ENCODE assay signal across 18 cellular contexts in genomic region chr20:32796383-32797159, GRCh38. TPM values are rescaled to one million over a fixed set of nuclear protein-coding genes. Genes with fewer than 3 reads are reported as not detected.
DNase-seq lines count a peak whose midpoint lies in the region; ATAC-seq, FAIRE-seq and TF ChIP-seq lines count a peak whose summit lies in the region.
"Had no signal": no experiment of that assay in that cellular context is flagged by ENCODE, and none has a peak within 500 bp of the region (broad histone marks: within the 10 kb centered on the region; RNA-seq: fewer than 3 reads in every experiment).

No MANE protein-coding gene starts in this region.

- CTCF ChIA-PET in GM12878 (lab: Yijun Ruan, JAX) (interaction anchor here (0.8 to 1.6 kb wide), 4 partner anchors 18 to 123 kb away, joined by 3 to 6 read pairs (median 4); partner anchors contain the start of gene C20orf203), OCI-LY7 (lab: Charles Lee; ENCODE audit: unreplicated experiment) (no interaction called here)
- CTCF ChIA-PET in naive thymus-derived CD4-positive, alpha-beta T cell (lab: Charles Lee) = no interaction called here
- CTCF ChIA-PET in CD8-positive, alpha-beta memory T cell (lab: Charles Lee) = interaction anchor here (0.7 to 4.3 kb wide), 3 partner anchors 18 to 280 kb away, joined by 3 to 14 read pairs (median 7); no protein-coding TSS in a partner anchor

- peaks cover 0 to 2% (median 0%) of the 10 kb centered on the region in 7 donors for H3K9me3 Mint-ChIP-seq in CD4-positive, CD25-positive, alpha-beta regulatory T cell
- peaks cover 3% of the 10 kb centered on the region; the same call in 2 of the 3 replicates for H3K9me3 Mint-ChIP-seq in GM23338
- no peaks in the 10 kb centered on the region for H3K9me3 Mint-ChIP-seq in naive thymus-derived CD4-positive, alpha-beta T cell
- H3K9me3 Mint-ChIP-seq in CD8-positive, alpha-beta memory T cell = no peaks in the 10 kb centered on the region
- H3K9me3 Mint-ChIP-seq: effector memory CD8-positive, alpha-beta T cell had no signal

- peaks cover 28% of the 10 kb centered on the region for H3K4me1 ChIP-seq in CD4-positive, CD25-positive, alpha-beta regulatory T cell (ENCODE audit: control insufficient read depth, insufficient read depth, low read length, poor library complexity, severe bottlenecking)
- H3K4me1 ChIP-seq in GM23338 (ENCODE audit: insufficient read depth) = peaks cover 88% of the 10 kb centered on the region
- H3K4me1 ChIP-seq in GM12878 (ENCODE audit: control insufficient read depth, insufficient read depth, low read length) = peaks cover 26% of the 10 kb centered on the region
- H3K4me1 ChIP-seq in naive thymus-derived CD4-positive, alpha-beta T cell (ENCODE audit: control insufficient read depth in 2 of 2, insufficient read depth in 2 of 2, low read length in 2 of 2) = peaks cover 3 to 50% of the 10 kb centered on the region in 2 donors
- H3K4me1 ChIP-seq in CD8-positive, alpha-beta memory T cell (ENCODE audit: insufficient read depth, low read length) = peaks cover 57% of the 10 kb centered on the region
- H3K4me1 ChIP-seq in OCI-LY7 (ENCODE audit: insufficient read depth, low read length, poor library complexity, severe bottlenecking) = no peaks in the 10 kb centered on the region
- H3K4me1 ChIP-seq: ascending aorta had no signal

- no peak overlapping the region for H3K9ac ChIP-seq in GM12878 (ENCODE audit: control insufficient read depth, insufficient read depth, low read length)

- BruUV-seq in GM12878 (replicated peaks; lab: Mats Ljungman, UMichigan) = no TSS peak
- BruUV-seq in OCI-LY7 (replicated peaks; lab: Mats Ljungman, UMichigan) = no TSS peak

- SMC1A ChIA-PET in GM12878 (lab: Charles Lee; ENCODE audit: uncharacterized antibody, unreplicated experiment) = interaction anchor here (0.8 to 1.4 kb wide), 2 partner anchors 89 to 104 kb away, joined by 3 to 4 read pairs; no protein-coding TSS in a partner anchor

- no peak for TF ChIP-seq RAD21 in GM12878 (IDR thresholded peaks at IDR 0.05; ENCODE audit: insufficient read depth, low read depth, low read length)

- H2AFZ ChIP-seq in GM23338 = no peak overlapping the region
- H2AFZ ChIP-seq in GM12878 (ENCODE audit: control insufficient read depth, low read depth, low read length) = peak overlapping the region; percentile 3; the same call in 1 of the 2 replicates
- no peak overlapping the region for H2AFZ ChIP-seq in OCI-LY7 (ENCODE audit: low read length)

- H3K9me3 ChIP-seq in CD4-positive, CD25-positive, alpha-beta regulatory T cell (ENCODE audit: control insufficient read depth in 2 of 2, low read length in 2 of 2) = no peaks in the 10 kb centered on the region
- no peaks in the 10 kb centered on the region for H3K9me3 ChIP-seq in GM12878 (replicated peaks; ENCODE audit: control insufficient read depth, insufficient read depth, low read length)
- H3K9me3 ChIP-seq in naive thymus-derived CD4-positive, alpha-beta T cell (ENCODE audit: control insufficient read depth in 2 of 3, low read length in 3 of 3) = no peaks in the 10 kb centered on the region
- no peaks in the 10 kb centered on the region for H3K9me3 ChIP-seq in CD8-positive, alpha-beta memory T cell (ENCODE audit: low read length)
- no peaks in the 10 kb centered on the region for H3K9me3 ChIP-seq in OCI-LY7 (ENCODE audit: low read length)
- H3K9me3 ChIP-seq: ascending aorta had no signal

- H3K36me3 ChIP-seq in CD4-positive, CD25-positive, alpha-beta regulatory T cell (ENCODE audit: control insufficient read depth, insufficient read depth, low read length) = no peaks in the 10 kb centered on the region
- peaks cover 100% of the 10 kb centered on the region for H3K36me3 ChIP-seq in GM23338 (ENCODE audit: insufficient read depth)
- no peaks in the 10 kb centered on the region for H3K36me3 ChIP-seq in GM12878 (ENCODE audit: control insufficient read depth in 2 of 2, insufficient read depth in 2 of 2, low read length in 1 of 2)
- H3K36me3 ChIP-seq in naive thymus-derived CD4-positive, alpha-beta T cell (ENCODE audit: control insufficient read depth in 2 of 3, insufficient read depth in 3 of 3, low read length in 3 of 3) = no peaks in the 10 kb centered on the region
- H3K36me3 ChIP-seq in CD8-positive, alpha-beta memory T cell (ENCODE audit: insufficient read depth, low read length) = no peaks in the 10 kb centered on the region
- H3K36me3 ChIP-seq in OCI-LY7 (ENCODE audit: insufficient read depth, low read length) = peaks cover 19% of the 10 kb centered on the region
- H3K36me3 ChIP-seq: ascending aorta had no signal

- H3F3A ChIP-seq in GM23338 (replicated peaks; ENCODE audit: low read depth) = peaks cover 100% of the 10 kb centered on the region

- peaks cover 7 to 45% (median 21%) of the 10 kb centered on the region in 4 donors for H3K4me1 Mint-ChIP-seq in CD4-positive, CD25-positive, alpha-beta regulatory T cell
- H3K4me1 Mint-ChIP-seq in GM23338 = peaks cover 43% of the 10 kb centered on the region
- H3K4me1 Mint-ChIP-seq in naive thymus-derived CD4-positive, alpha-beta T cell = peaks cover 14 to 58% (median 56%) of the 10 kb centered on the region in 7 donors
- peaks cover 15 to 53% (median 26%) of the 10 kb centered on the region in 3 donors for H3K4me1 Mint-ChIP-seq in CD8-positive, alpha-beta memory T cell

- 40% methylated on average over 6 of the region's 6 CpGs for whole genome bisulfite sequencing in GM12878 (ENCODE audit: insufficient coverage, insufficient replicate concordance, low lambda C conversion rate, missing lambda C conversion rate)

- RAD21 ChIA-PET in GM12878 (lab: Charles Lee; ENCODE audit: unreplicated experiment) = no interaction called here

- H3K79me2 ChIP-seq in GM23338 (replicated peaks; ENCODE audit: insufficient read depth) = peaks cover 97% of the 10 kb centered on the region
- H3K79me2 ChIP-seq in GM12878 (ENCODE audit: control insufficient read depth, insufficient read depth, low read length) = no peaks in the 10 kb centered on the region
- no peaks in the 10 kb centered on the region for H3K79me2 ChIP-seq in OCI-LY7 (ENCODE audit: insufficient read depth, low read depth, low read length)

- H4K20me1 ChIP-seq in GM23338 (replicated peaks; ENCODE audit: insufficient read depth) (peaks cover 100% of the 10 kb centered on the region), GM12878 (ENCODE audit: control insufficient read depth, insufficient read depth) (no peaks in the 10 kb centered on the region), OCI-LY7 (ENCODE audit: insufficient read depth, low read length) (no peaks in the 10 kb centered on the region)

- H3K4me2 ChIP-seq in GM23338 (no peak overlapping the region), GM12878 (ENCODE audit: control insufficient read depth, insufficient read depth) (no peak overlapping the region), OCI-LY7 (ENCODE audit: low read length) (no peak overlapping the region)

- intact Hi-C loops in GM12878 (cut with micrococcal nuclease; ENCODE audit: unreplicated experiment) (no loop called here), OCI-LY7 (cut with micrococcal nuclease; ENCODE audit: unreplicated experiment) (no loop called here)
- intact Hi-C loops in naive thymus-derived CD4-positive, alpha-beta T cell (cut with micrococcal nuclease) = no loop called here

- TF ChIP-seq CTCF in GM23338 (conservative IDR thresholded peaks at IDR 0.05; ENCODE audit: low read depth in 2 of 2) (no peak), GM12878 (IDR thresholded peaks at IDR 0.05 in 2 of 3, conservative IDR thresholded peaks at IDR 0.05 in 1 of 3; ENCODE audit: control insufficient read depth in 2 of 3, extremely low read depth in 1 of 3, insufficient read depth in 1 of 3, low read depth in 3 of 3, low read length in 3 of 3) (no peak), OCI-LY7 (conservative IDR thresholded peaks at IDR 0.05; ENCODE audit: low read length) (no peak)

- in situ Hi-C loops in GM12878 (cut with MboI) = no loop called here

- TF ChIP-seq POLR2A in GM12878 (IDR thresholded peaks at IDR 0.05; ENCODE audit: low read depth, low read length) = no peak

- H3K4me3 ChIP-seq in CD4-positive, CD25-positive, alpha-beta regulatory T cell (ENCODE audit: low read depth, low read length) = no peak overlapping the region
- H3K4me3 ChIP-seq in GM23338 (no peak overlapping the region), GM12878 (no peak overlapping the region), OCI-LY7 (ENCODE audit: low read depth, low read length, poor library complexity, severe bottlenecking) (no peak overlapping the region)
- H3K4me3 ChIP-seq in naive thymus-derived CD4-positive, alpha-beta T cell (ENCODE audit: low read length) = no peak overlapping the region
- H3K4me3 ChIP-seq in CD8-positive, alpha-beta memory T cell (ENCODE audit: low read length) = no peak overlapping the region
- H3K4me3 ChIP-seq: ascending aorta had no signal

- H3K27ac Mint-ChIP-seq in CD4-positive, CD25-positive, alpha-beta regulatory T cell = peak overlapping the region in 2 of 3 donors; percentile 90 to 92
- H3K27ac Mint-ChIP-seq in GM23338 = peak overlapping the region; percentile 81; the same call in 1 of the 2 replicates
- H3K27ac Mint-ChIP-seq in naive thymus-derived CD4-positive, alpha-beta T cell = peak overlapping the region in 8 of 9 donors; percentile 59 to 94 (median 82)
- peak overlapping the region in 1 of 8 donors; percentile 29 for H3K27ac Mint-ChIP-seq in CD8-positive, alpha-beta memory T cell

- no peak overlapping the region for H3K27ac ChIP-seq in CD4-positive, CD25-positive, alpha-beta regulatory T cell (ENCODE audit: insufficient read depth, low read length, poor library complexity, severe bottlenecking)
- peak overlapping the region; percentile 92 for H3K27ac ChIP-seq in GM23338 (ENCODE audit: low read depth)
- no peak overlapping the region for H3K27ac ChIP-seq in GM12878 (ENCODE audit: control insufficient read depth, insufficient read depth)
- no peak overlapping the region for H3K27ac ChIP-seq in naive thymus-derived CD4-positive, alpha-beta T cell (ENCODE audit: low read depth, low read length)
- no peak overlapping the region for H3K27ac ChIP-seq in CD8-positive, alpha-beta memory T cell (ENCODE audit: low read depth, low read length)
- H3K27ac ChIP-seq in OCI-LY7 (ENCODE audit: low read depth, low read length, poor library complexity, severe bottlenecking) = no peak overlapping the region
- H3K27ac ChIP-seq: ascending aorta had no signal

- H3K27me3 Mint-ChIP-seq in CD4-positive, CD25-positive, alpha-beta regulatory T cell = no peaks in the 10 kb centered on the region
- peaks cover 74% of the 10 kb centered on the region for H3K27me3 Mint-ChIP-seq in GM23338 (ENCODE audit: insufficient read depth, low read depth, poor library complexity)
- H3K27me3 Mint-ChIP-seq in naive thymus-derived CD4-positive, alpha-beta T cell = no peaks in the 10 kb centered on the region
- H3K27me3 Mint-ChIP-seq in CD8-positive, alpha-beta memory T cell = no peaks in the 10 kb centered on the region
- H3K27me3 Mint-ChIP-seq: effector memory CD8-positive, alpha-beta T cell had no signal

- FAIRE-seq in GM12878 (lab: Jason Lieb, UNC) = no peak
- FAIRE-seq: small intestine had no signal

- H3K36me3 Mint-ChIP-seq in CD4-positive, CD25-positive, alpha-beta regulatory T cell = no peaks in the 10 kb centered on the region
- H3K36me3 Mint-ChIP-seq in GM23338 (ENCODE audit: low read depth) = peaks cover 99% of the 10 kb centered on the region
- peaks cover 0 to 4% (median 0%) of the 10 kb centered on the region in 5 donors for H3K36me3 Mint-ChIP-seq in naive thymus-derived CD4-positive, alpha-beta T cell
- no peaks in the 10 kb centered on the region for H3K36me3 Mint-ChIP-seq in CD8-positive, alpha-beta memory T cell

- no peaks in the 10 kb centered on the region for H3K27me3 ChIP-seq in CD4-positive, CD25-positive, alpha-beta regulatory T cell (ENCODE audit: control insufficient read depth, insufficient read depth, low read length)
- H3K27me3 ChIP-seq in GM23338 (ENCODE audit: insufficient read depth) (no peaks in the 10 kb centered on the region), GM12878 (replicated peaks in 1 of 2; ENCODE audit: control insufficient read depth in 2 of 2, insufficient read depth in 2 of 2, low read length in 1 of 2) (no peaks in the 10 kb centered on the region)
- H3K27me3 ChIP-seq in naive thymus-derived CD4-positive, alpha-beta T cell (ENCODE audit: control insufficient read depth in 2 of 2, insufficient read depth in 2 of 2, low read length in 2 of 2) = no peaks in the 10 kb centered on the region
- H3K27me3 ChIP-seq in CD8-positive, alpha-beta memory T cell (ENCODE audit: insufficient read depth, low read length, poor library complexity, severe bottlenecking) = no peaks in the 10 kb centered on the region
- H3K27me3 ChIP-seq: ascending aorta had no signal

- POLR2A ChIA-PET in GM12878 (lab: Charles Lee) = interaction anchor here (0.5 to 0.8 kb wide), 2 partner anchors 260 to 397 kb away, joined by 3 to 4 read pairs; no protein-coding TSS in a partner anchor
- POLR2A ChIA-PET in naive thymus-derived CD4-positive, alpha-beta T cell (lab: Charles Lee) = interaction anchor here (0.5 to 2.3 kb wide), 4 partner anchors 17 to 566 kb away, joined by 3 to 10 read pairs (median 3); partner anchors contain the start of gene MAPRE1
- POLR2A ChIA-PET in CD8-positive, alpha-beta memory T cell (lab: Charles Lee) = no interaction called here
- POLR2A ChIA-PET in OCI-LY7 (lab: Charles Lee) = no interaction called here

- no peaks in the 10 kb centered on the region; the same call in 1 of the 2 replicates for H3K9me2 ChIP-seq in GM23338 (ENCODE audit: insufficient read depth)
- H3K9me2 ChIP-seq in OCI-LY7 (ENCODE audit: insufficient read depth, low read length) = no peaks in the 10 kb centered on the region

- peak; percentile 22 to 50; a peak in 2 of 4 replicates for TF ChIP-seq EP300 in GM12878 (IDR thresholded peaks at IDR 0.05; ENCODE audit: borderline replicate concordance in 1 of 2, control insufficient read depth in 1 of 2, low read depth in 2 of 2, low read length in 2 of 2)

- DNase-seq in CD4-positive, CD25-positive, alpha-beta regulatory T cell = no peak
- no peak for DNase-seq in GM23338 (ENCODE audit: low spot score)
- no peak for DNase-seq in GM12878 (ENCODE audit: low read depth, low spot score)
- DNase-seq in naive thymus-derived CD4-positive, alpha-beta T cell = no peak
- no peak for DNase-seq in NCI-H345 (lab: John Stamatoyannopoulos, UW)
- DNase-seq in CD8-positive, alpha-beta memory T cell = no peak
- DNase-seq in OCI-LY7 (ENCODE audit: low spot score) = no peak
- DNase-seq: activated CD4-positive, alpha-beta T cell treated with anti-CD3 and anti-CD28 coated beads for 48 hours; activated gamma-delta T cell treated with Interleukin-2 at 50 U/mL for 16 hours; AML-193; effector memory CD8-positive, alpha-beta T cell; EL; left cardiac atrium; NCI-H1105 treated with DMSO at 0.1 percent for 48 hours; small intestine; stimulated activated CD4-positive, alpha-beta T cell treated with anti-CD3 and anti-CD28 coated beads, Interleukin-4, amount 100 ng/mL, for 1 hour had no signal

- H3K4me3 Mint-ChIP-seq in CD4-positive, CD25-positive, alpha-beta regulatory T cell = no peak overlapping the region
- no peak overlapping the region for H3K4me3 Mint-ChIP-seq in GM23338
- peak overlapping the region in 4 of 10 donors; percentile 16 to 49 (median 36) for H3K4me3 Mint-ChIP-seq in naive thymus-derived CD4-positive, alpha-beta T cell
- no peak overlapping the region for H3K4me3 Mint-ChIP-seq in CD8-positive, alpha-beta memory T cell
- H3K4me3 Mint-ChIP-seq: effector memory CD8-positive, alpha-beta T cell had no signal

- ATAC-seq in CD4-positive, CD25-positive, alpha-beta regulatory T cell (ENCODE audit: low read depth in 2 of 2) = no peak
- no peak for ATAC-seq in GM23338
- ATAC-seq in GM12878 = no peak
- no peak for ATAC-seq in naive thymus-derived CD4-positive, alpha-beta T cell
- ATAC-seq: effector memory CD8-positive, alpha-beta T cell; HCT116; left cardiac atrium had no signal

RNA-seq across cellular contexts. Expression of gene MAPRE1, which starts 23.2 kb away (rescaled TPM):
- total RNA-seq in CD4-positive, CD25-positive, alpha-beta regulatory T cell = 114 TPM
- 10 to 100 TPM; 81.3 to 99.4 (median 92.6) TPM for polyA plus RNA-seq in CD4-positive, CD25-positive, alpha-beta regulatory T cell
- total RNA-seq in GM23338 (2014; rRNA removed; shearing (Covaris generic)) = 152 and 177 TPM in 2 replicates
- polyA plus RNA-seq in GM23338 (2016; fragmentation: Nextera tagmentation; extraction: Ambion mirVana) (61.2 and 69.3 TPM in 2 replicates), GM12878 (2011; rRNA removed) (117 and 137 TPM in 2 replicates), GM12878 (2014; fragmentation: Illumina TruSeq; extraction: Trizol) (151 and 168 TPM in 2 replicates), GM12878 (2014; fragmentation: Nextera tagmentation; extraction: Ambion mirVana) (100 to 1,000 TPM; 128 to 142 TPM), GM12878 (2014; rRNA removed) (108 and 117 TPM in 2 replicates), GM12878 (2016; fragmentation: Nextera tagmentation; extraction: Ambion mirVana) (100 to 1,000 TPM; 108 to 109 TPM)
- total RNA-seq in GM12878 (2013; cell fraction: nucleolus; rRNA removed) = 37.7 and 38.1 TPM in 2 replicates
- total RNA-seq in GM12878 (2014; rRNA removed) (85.2 and 108 TPM in 2 replicates), GM12878 (2014; rRNA removed; fragmentation: Illumina TruSeq; extraction: Trizol) (83.2 and 89.2 TPM in 2 replicates), GM12878 (2021) (133 TPM in 2 replicates), OCI-LY7 (2022) (172 and 179 TPM in 2 replicates)
- polyA plus RNA-seq in GM12878 (2011; ENCODE audit: low read depth) = 84.6 TPM
- 58.1 and 75.1 TPM in 2 replicates for polyA plus RNA-seq in GM12878 (2011; cell fraction: cytosol; rRNA removed)
- polyA plus RNA-seq in GM12878 (2011; cell fraction: nucleus; rRNA removed) = 29.6 and 50.0 TPM in 2 replicates
- polyA plus RNA-seq in GM12878 (2012) = 84.5 and 93.7 TPM in 2 replicates
- polyA minus RNA-seq in GM12878 (2011; rRNA and poly(A)+ RNA removed) = 52.4 and 66.1 TPM in 2 replicates
- 30.9 and 33.0 TPM in 2 replicates for polyA minus RNA-seq in GM12878 (2011; cell fraction: cytosol; rRNA and poly(A)+ RNA removed)
- 10.6 and 19.1 TPM in 2 replicates for polyA minus RNA-seq in GM12878 (2011; cell fraction: nucleus; rRNA and poly(A)+ RNA removed)
- 100 to 1,000 TPM in 3 of 5 experiments, 10 to 100 TPM in 2; 83.0 to 118 (median 107) TPM for total RNA-seq in naive thymus-derived CD4-positive, alpha-beta T cell
- polyA plus RNA-seq in naive thymus-derived CD4-positive, alpha-beta T cell = 100 to 1,000 TPM in 1 of 2 donors, 10 to 100 TPM in 1; 91.3 to 105 TPM
- 100 to 1,000 TPM; 154 to 159 TPM for total RNA-seq in CD8-positive, alpha-beta memory T cell
- 96.3 TPM for polyA plus RNA-seq in CD8-positive, alpha-beta memory T cell
- 106 and 116 TPM in 2 replicates for total RNA-seq in OCI-LY7 (2014; rRNA removed; shearing (Covaris generic))

RNA-seq across cellular contexts. Expression of gene DNMT3B, which starts 34.4 kb away (rescaled TPM):
- total RNA-seq in CD4-positive, CD25-positive, alpha-beta regulatory T cell = 0.47 TPM
- under 1 TPM in 1 of 4 donors, not detected in 3; 0.14 TPM for polyA plus RNA-seq in CD4-positive, CD25-positive, alpha-beta regulatory T cell
- total RNA-seq in GM23338 (2014; rRNA removed; shearing (Covaris generic)) = 2,222 and 2,281 TPM in 2 replicates
- 711 and 726 TPM in 2 replicates for polyA plus RNA-seq in GM23338 (2016; fragmentation: Nextera tagmentation; extraction: Ambion mirVana)
- total RNA-seq in GM12878 (2013; cell fraction: nucleolus; rRNA removed) = 0.40 and 0.47 TPM in 2 replicates
- 1.1 and 1.6 TPM in 2 replicates for total RNA-seq in GM12878 (2014; rRNA removed)
- total RNA-seq in GM12878 (2014; rRNA removed; fragmentation: Illumina TruSeq; extraction: Trizol) = 1.2 TPM in 2 replicates
- 1.8 and 1.9 TPM in 2 replicates for total RNA-seq in GM12878 (2021)
- polyA plus RNA-seq in GM12878 (2011; ENCODE audit: low read depth) = 0.25 TPM
- 0.22 and 0.24 TPM in 2 replicates for polyA plus RNA-seq in GM12878 (2011; rRNA removed)
- polyA plus RNA-seq in GM12878 (2011; cell fraction: cytosol; rRNA removed) = 0.15 and 0.24 TPM in 2 replicates
- polyA plus RNA-seq in GM12878 (2011; cell fraction: nucleus; rRNA removed) = 0.78 and 0.82 TPM in 2 replicates
- 0.49 and 0.50 TPM in 2 replicates for polyA plus RNA-seq in GM12878 (2012)
- 0.82 and 1.4 TPM in 2 replicates for polyA plus RNA-seq in GM12878 (2014; fragmentation: Illumina TruSeq; extraction: Trizol)
- under 1 TPM; 0.23 to 0.33 TPM for polyA plus RNA-seq in GM12878 (2014; fragmentation: Nextera tagmentation; extraction: Ambion mirVana)
- polyA plus RNA-seq in GM12878 (2014; rRNA removed) = 1.7 and 1.9 TPM in 2 replicates
- polyA plus RNA-seq in GM12878 (2016; fragmentation: Nextera tagmentation; extraction: Ambion mirVana) = 1 to 10 TPM in 1 of 2 experiments, under 1 TPM in 1; 0.82 to 1.5 TPM
- 0.15 and 0.46 TPM in 2 replicates for polyA minus RNA-seq in GM12878 (2011; rRNA and poly(A)+ RNA removed)
- not detected in 2 replicates for polyA minus RNA-seq in GM12878 (2011; cell fraction: cytosol; rRNA and poly(A)+ RNA removed)
- 0.12 and 0.19 TPM in 2 replicates for polyA minus RNA-seq in GM12878 (2011; cell fraction: nucleus; rRNA and poly(A)+ RNA removed)
- total RNA-seq in naive thymus-derived CD4-positive, alpha-beta T cell = 1 to 10 TPM in 1 of 5 experiments, under 1 TPM in 4; 0.32 to 2.5 (median 0.66) TPM
- under 1 TPM; 0.33 to 0.72 TPM for polyA plus RNA-seq in naive thymus-derived CD4-positive, alpha-beta T cell
- total RNA-seq in CD8-positive, alpha-beta memory T cell = 1 to 10 TPM in 1 of 2 experiments, under 1 TPM in 1; 1.00 to 1.4 TPM
- 0.22 TPM for polyA plus RNA-seq in CD8-positive, alpha-beta memory T cell
- 11.4 and 12.1 TPM in 2 replicates for total RNA-seq in OCI-LY7 (2014; rRNA removed; shearing (Covaris generic))
- total RNA-seq in OCI-LY7 (2022) = 13.8 and 18.1 TPM in 2 replicates

RNA-seq across cellular contexts. Expression of gene COMMD7, which starts 53.3 kb away (rescaled TPM):
- total RNA-seq in CD4-positive, CD25-positive, alpha-beta regulatory T cell = 52.3 TPM
- polyA plus RNA-seq in CD4-positive, CD25-positive, alpha-beta regulatory T cell = 100 to 1,000 TPM; 120 to 157 (median 140) TPM
- total RNA-seq in GM23338 (2014; rRNA removed; shearing (Covaris generic)) = 84.7 and 86.4 TPM in 2 replicates
- polyA plus RNA-seq in GM23338 (2016; fragmentation: Nextera tagmentation; extraction: Ambion mirVana) (67.3 and 70.4 TPM in 2 replicates), GM12878 (2011; rRNA removed) (26.3 and 28.3 TPM in 2 replicates), GM12878 (2014; fragmentation: Illumina TruSeq; extraction: Trizol) (32.0 and 41.2 TPM in 2 replicates), GM12878 (2014; fragmentation: Nextera tagmentation; extraction: Ambion mirVana) (10 to 100 TPM in 1 of 2 experiments, 1 to 10 TPM in 1; 9.1 to 19.4 TPM), GM12878 (2014; rRNA removed) (32.4 and 34.7 TPM in 2 replicates), GM12878 (2016; fragmentation: Nextera tagmentation; extraction: Ambion mirVana) (10 to 100 TPM; 55.5 to 61.0 TPM)
- total RNA-seq in GM12878 (2013; cell fraction: nucleolus; rRNA removed) = 13.4 and 14.1 TPM in 2 replicates
- total RNA-seq in GM12878 (2014; rRNA removed) (24.7 and 25.0 TPM in 2 replicates), GM12878 (2014; rRNA removed; fragmentation: Illumina TruSeq; extraction: Trizol) (20.7 and 21.4 TPM in 2 replicates), GM12878 (2021) (26.5 and 27.2 TPM in 2 replicates), OCI-LY7 (2022) (20.5 and 25.2 TPM in 2 replicates)
- polyA plus RNA-seq in GM12878 (2011; ENCODE audit: low read depth) = 22.1 TPM
- polyA plus RNA-seq in GM12878 (2011; cell fraction: cytosol; rRNA removed) = 24.3 and 26.5 TPM in 2 replicates
- 14.8 and 17.5 TPM in 2 replicates for polyA plus RNA-seq in GM12878 (2011; cell fraction: nucleus; rRNA removed)
- 22.6 and 22.9 TPM in 2 replicates for polyA plus RNA-seq in GM12878 (2012)
- 9.1 and 12.0 TPM in 2 replicates for polyA minus RNA-seq in GM12878 (2011; rRNA and poly(A)+ RNA removed)
- polyA minus RNA-seq in GM12878 (2011; cell fraction: cytosol; rRNA and poly(A)+ RNA removed) = 3.4 and 5.3 TPM in 2 replicates
- polyA minus RNA-seq in GM12878 (2011; cell fraction: nucleus; rRNA and poly(A)+ RNA removed) = 2.4 and 3.6 TPM in 2 replicates
- total RNA-seq in naive thymus-derived CD4-positive, alpha-beta T cell = 10 to 100 TPM; 31.5 to 66.3 (median 40.3) TPM
- polyA plus RNA-seq in naive thymus-derived CD4-positive, alpha-beta T cell = 100 to 1,000 TPM; 141 TPM
- 10 to 100 TPM; 33.8 to 35.6 TPM for total RNA-seq in CD8-positive, alpha-beta memory T cell
- 105 TPM for polyA plus RNA-seq in CD8-positive, alpha-beta memory T cell
- 20.3 and 22.2 TPM in 2 replicates for total RNA-seq in OCI-LY7 (2014; rRNA removed; shearing (Covaris generic))

Comparison
In these comparisons a context has a peak if more than half of its experiments do, and no peak if none do; other contexts are left out.
1. RNA of gene DNMT3B, which starts 34.4 kb away (total RNA-seq): 2,222 to 2,281 TPM in GM23338; 11.4 to 18.1 TPM in OCI-LY7, 1.00 to 1.4 TPM in CD8-positive, alpha-beta memory T cell, 0.40 to 1.9 TPM in GM12878, 0.32 to 2.5 TPM in naive thymus-derived CD4-positive, alpha-beta T cell and 0.47 TPM in CD4-positive, CD25-positive, alpha-beta regulatory T cell (single experiment); every median in the first group is over 100 times any median in the second.
2. CTCF ChIA-PET loops: an anchor here in GM12878 (0.8 to 1.6 kb wide) and CD8-positive, alpha-beta memory T cell (0.7 to 4.3 kb wide); none called in naive thymus-derived CD4-positive, alpha-beta T cell and OCI-LY7.
3. POLR2A ChIA-PET loops: an anchor here in GM12878 (0.5 to 0.8 kb wide) and naive thymus-derived CD4-positive, alpha-beta T cell (0.5 to 2.3 kb wide); none called in CD8-positive, alpha-beta memory T cell and OCI-LY7.